In the genomic region with DNA sequence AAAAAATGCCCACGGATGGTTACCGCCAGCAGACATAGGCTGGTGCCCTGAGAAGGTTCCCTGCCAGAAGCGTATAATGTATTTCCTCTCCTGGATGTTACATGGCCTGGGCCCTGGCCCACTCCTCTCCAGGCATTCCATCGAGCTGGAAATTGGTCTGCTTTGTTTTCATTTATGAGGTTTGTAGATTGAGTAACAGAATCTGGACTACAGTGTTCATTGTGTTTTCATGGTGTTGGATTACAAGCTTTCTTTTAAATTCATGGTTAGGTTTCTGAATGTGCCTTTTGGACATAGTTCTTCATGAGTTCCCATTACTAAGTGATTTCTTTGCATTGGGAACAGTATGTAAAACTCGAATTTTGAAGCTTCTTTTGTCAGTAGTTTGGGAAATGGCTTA, we compare ENCODE assay signal across 31 cellular contexts. TPM values are rescaled to one million over a fixed set of nuclear protein-coding genes. Genes with fewer than 3 reads are reported as not detected.
DNase-seq lines count a peak whose midpoint lies in the region; ATAC-seq, FAIRE-seq and TF ChIP-seq lines count a peak whose summit lies in the region.
"Had no signal": no experiment of that assay in that cellular context is flagged by ENCODE, and none has a peak within 500 bp of the region (broad histone marks: within the 10 kb centered on the region; RNA-seq: fewer than 3 reads in every experiment).

No MANE protein-coding gene starts in this region.

- FAIRE-seq in HepG2 (lab: Jason Lieb, UNC) (no peak), D721Med (lab: Jason Lieb, UNC) (no peak)
- FAIRE-seq: A549, bronchial epithelial cell, endometrium, urothelium cell line had no signal

- in situ Hi-C loops in HepG2 (cut with HindIII; ENCODE audit: extremely low pct_ligation_motif_present, low pct_unique_long_range_greater_than_20kb), result no loop called here

- H3K4me3 ChIP-seq in HepG2 (replicated peaks in 1 of 3; ENCODE audit: insufficient read depth in 1 of 3, low read depth in 2 of 3, low read length in 3 of 3) (no peak overlapping the region), right lobe of liver (no peak overlapping the region), fibroblast of the aortic adventitia (ENCODE audit: low read depth, low read length) (no peak overlapping the region)
- no peak overlapping the region for H3K4me3 ChIP-seq in naive thymus-derived CD4-positive, alpha-beta T cell (ENCODE audit: low read length)
- H3K4me3 ChIP-seq: A549, hepatocyte, Peyer's patch had no signal

- H3K27ac Mint-ChIP-seq in naive thymus-derived CD4-positive, alpha-beta T cell, result no peak overlapping the region
- no peak overlapping the region for H3K27ac Mint-ChIP-seq in activated naive CD8-positive, alpha-beta T cell treated with anti-CD3 and anti-CD28 coated beads for 36 hours
- H3K27ac Mint-ChIP-seq: activated CD4-positive, alpha-beta memory T cell treated with anti-CD3 and anti-CD28 coated beads, Interleukin-2, amount 10 ng/mL, durations not matched to agents 7 days and 5 days; dendritic cell treated with granulocyte-macrophage colony-stimulating factor and Interleukin-4, amounts not matched to agents 40 ng/mL and 50 ng/mL, for 4 days; H9; immature natural killer cell; stimulated activated naive B cell treated with anti-CD40 and anti-IgM and Interleukin-4, amounts not matched to agents 10 μg/mL and 1 μg/mL and 100 μg/mL, for 72 hours had no signal

- TF ChIP-seq POLR2A in HepG2 (IDR thresholded peaks at IDR 0.05; ENCODE audit: insufficient read depth in 1 of 2, low read depth in 2 of 2, low read length in 2 of 2) (no peak), right lobe of liver (IDR thresholded peaks at IDR 0.05) (no peak)

- TF ChIP-seq CTCF in HepG2 (CRISPR knock-in tag; IDR thresholded peaks at IDR 0.05), result no peak
- TF ChIP-seq CTCF in right lobe of liver (IDR thresholded peaks at IDR 0.05), result no peak
- no peak for TF ChIP-seq CTCF in fibroblast of the aortic adventitia (IDR thresholded peaks at IDR 0.05; ENCODE audit: insufficient read depth, low read length)
- no peak for TF ChIP-seq CTCF in D721Med (IDR thresholded peaks at IDR 0.05; ENCODE audit: insufficient read depth, missing control alignments)

- H3K4me1 Mint-ChIP-seq in naive thymus-derived CD4-positive, alpha-beta T cell, result peaks cover 0 to 5% (median 5%) of the 10 kb centered on the region in 7 donors
- H3K4me1 Mint-ChIP-seq in activated naive CD8-positive, alpha-beta T cell treated with anti-CD3 and anti-CD28 coated beads for 36 hours, result no peaks in the 10 kb centered on the region

- TF ChIP-seq EP300 in HepG2 (IDR thresholded peaks at IDR 0.05; ENCODE audit: low read depth in 2 of 2, low read length in 2 of 2), result no peak
- TF ChIP-seq EP300 in HepG2 (CRISPR knock-in tag; IDR thresholded peaks at IDR 0.05; ENCODE audit: borderline replicate concordance), result no peak

- no peak overlapping the region for H3K9ac ChIP-seq in HepG2 (ENCODE audit: insufficient read depth, low read depth, low read length)

- no peak overlapping the region for H3K4me2 ChIP-seq in HepG2 (ENCODE audit: low read depth, low read length)
- H3K4me2 ChIP-seq: A549, hepatocyte had no signal

- H3K79me2 ChIP-seq in HepG2 (ENCODE audit: insufficient read depth, low read length), result no peaks in the 10 kb centered on the region

- H3K27ac ChIP-seq in HepG2 (ENCODE audit: extremely low read length, insufficient read depth, low read length) (no peak overlapping the region), right lobe of liver (no peak overlapping the region)
- H3K27ac ChIP-seq in naive thymus-derived CD4-positive, alpha-beta T cell (ENCODE audit: low read depth, low read length), result no peak overlapping the region
- H3K27ac ChIP-seq: A549, hepatocyte, HL-60, Peyer's patch had no signal

- DNase-seq in HepG2 (ENCODE audit: low spot score) (peak; percentile 36), right lobe of liver (no peak), astrocyte of the hippocampus (ENCODE audit: low read depth, low spot score) (peak; percentile 60), fibroblast of the aortic adventitia (ENCODE audit: low read depth) (peak; percentile 45), Right ventricle myocardium superior (no peak), D721Med (ENCODE audit: insufficient read length, low spot score) (no peak)
- DNase-seq in naive thymus-derived CD4-positive, alpha-beta T cell, result no peak
- DNase-seq in activated naive CD8-positive, alpha-beta T cell treated with anti-CD3 and anti-CD28 coated beads for 36 hours, result no peak
- DNase-seq: activated CD4-positive, alpha-beta memory T cell treated with anti-CD3 and anti-CD28 coated beads, Interleukin-2, amount 10 ng/mL, durations not matched to agents 7 days and 5 days; activated CD4-positive, CD25-positive, alpha-beta regulatory T cell treated with anti-CD3 and anti-CD28 coated beads, Interleukin-2, amount 50 U/mL, for 72 hours; activated effector memory CD4-positive, alpha-beta T cell treated with anti-CD3 and anti-CD28 coated beads, Interleukin-2, amount 50 U/mL, for 16 hours; Caco-2; EL; foreskin melanocyte; H9; immature natural killer cell; NCI-H1105 treated with DMSO at 0.1 percent for 48 hours; NCI-H2081 treated with DMSO at 0.1 percent for 48 hours; NCI-H524 treated with DMSO at 0.1 percent for 48 hours; occipital lobe; Peyer's patch; stimulated activated CD4-positive, alpha-beta T cell treated with anti-CD3 and anti-CD28 coated beads, Interleukin-4, amount 100 ng/mL, for 24 hours; stimulated activated naive B cell treated with anti-CD40 and anti-IgM and Interleukin-4, amounts not matched to agents 10 μg/mL and 1 μg/mL and 100 μg/mL, for 72 hours had no signal

- no peaks in the 10 kb centered on the region for H4K20me1 ChIP-seq in HepG2 (ENCODE audit: insufficient read depth, low read length)

- no TSS peak for BruUV-seq in HepG2 (replicated peaks; lab: Mats Ljungman, UMichigan)

- ATAC-seq in HepG2, result peak; percentile 32
- ATAC-seq in right lobe of liver, result no peak
- no peak for ATAC-seq in Right ventricle myocardium superior (ENCODE audit: poor library complexity)
- no peak for ATAC-seq in naive thymus-derived CD4-positive, alpha-beta T cell
- ATAC-seq: A549; left lobe of liver; stimulated activated naive B cell treated with anti-CD40 and anti-IgM and Interleukin-4, amounts not matched to agents 10 μg/mL and 1 μg/mL and 100 μg/mL, for 72 hours had no signal

- TF ChIP-seq RAD21 in HepG2 (CRISPR knock-in tag; IDR thresholded peaks at IDR 0.05), result no peak

- H3K4me3 Mint-ChIP-seq in naive thymus-derived CD4-positive, alpha-beta T cell, result no peak overlapping the region
- H3K4me3 Mint-ChIP-seq in activated naive CD8-positive, alpha-beta T cell treated with anti-CD3 and anti-CD28 coated beads for 36 hours, result no peak overlapping the region
- H3K4me3 Mint-ChIP-seq: activated CD4-positive, alpha-beta memory T cell treated with anti-CD3 and anti-CD28 coated beads, Interleukin-2, amount 10 ng/mL, durations not matched to agents 7 days and 5 days; dendritic cell treated with granulocyte-macrophage colony-stimulating factor and Interleukin-4, amounts not matched to agents 40 ng/mL and 50 ng/mL, for 4 days; H9; immature natural killer cell; stimulated activated naive B cell treated with anti-CD40 and anti-IgM and Interleukin-4, amounts not matched to agents 10 μg/mL and 1 μg/mL and 100 μg/mL, for 72 hours had no signal

- H3K36me3 ChIP-seq in HepG2 (replicated peaks in 1 of 2; ENCODE audit: control insufficient read depth in 1 of 2, insufficient read depth in 2 of 2, low read length in 2 of 2), result no peaks in the 10 kb centered on the region
- H3K36me3 ChIP-seq in right lobe of liver, result no peaks in the 10 kb centered on the region
- H3K36me3 ChIP-seq in naive thymus-derived CD4-positive, alpha-beta T cell (ENCODE audit: control insufficient read depth in 2 of 3, insufficient read depth in 3 of 3, low read length in 3 of 3), result no peaks in the 10 kb centered on the region
- H3K36me3 ChIP-seq: Peyer's patch had no signal

- CTCF ChIA-PET in HepG2 (lab: Yijun Ruan, JAX; ENCODE audit: low intra/inter-chr PET ratio, low total read pairs), result interaction anchor here (1.3 kb wide), 1 partner anchor 73 kb away, joined by 3 read pairs; no protein-coding TSS in a partner anchor
- CTCF ChIA-PET in naive thymus-derived CD4-positive, alpha-beta T cell (lab: Charles Lee), result no interaction called here

- H3K9me3 ChIP-seq in HepG2 (ENCODE audit: low read length) (no peaks in the 10 kb centered on the region), right lobe of liver (no peaks in the 10 kb centered on the region)
- no peaks in the 10 kb centered on the region for H3K9me3 ChIP-seq in naive thymus-derived CD4-positive, alpha-beta T cell (ENCODE audit: control insufficient read depth in 2 of 3, low read length in 3 of 3)
- H3K9me3 ChIP-seq: A549, Caco-2, Peyer's patch had no signal

- POLR2A ChIA-PET in HepG2 (lab: Yijun Ruan, JAX), result no interaction called here
- POLR2A ChIA-PET in naive thymus-derived CD4-positive, alpha-beta T cell (lab: Charles Lee), result no interaction called here

- H3K27me3 Mint-ChIP-seq in naive thymus-derived CD4-positive, alpha-beta T cell, result peaks cover 16 to 27% (median 26%) of the 10 kb centered on the region in 5 donors
- peaks cover 28% of the 10 kb centered on the region for H3K27me3 Mint-ChIP-seq in activated naive CD8-positive, alpha-beta T cell treated with anti-CD3 and anti-CD28 coated beads for 36 hours

- H3K36me3 Mint-ChIP-seq in naive thymus-derived CD4-positive, alpha-beta T cell, result no peaks in the 10 kb centered on the region
- H3K36me3 Mint-ChIP-seq in activated naive CD8-positive, alpha-beta T cell treated with anti-CD3 and anti-CD28 coated beads for 36 hours, result no peaks in the 10 kb centered on the region
- H3K36me3 Mint-ChIP-seq: immature natural killer cell; stimulated activated naive B cell treated with anti-CD40 and anti-IgM and Interleukin-4, amounts not matched to agents 10 μg/mL and 1 μg/mL and 100 μg/mL, for 72 hours had no signal

- peaks cover 0 to 9% of the 10 kb centered on the region in 2 experiments; a peak in 2 of 5 replicates for H3K27me3 ChIP-seq in HepG2 (ENCODE audit: control insufficient read depth in 1 of 2, insufficient read depth in 2 of 2, low read length in 2 of 2)
- H3K27me3 ChIP-seq in right lobe of liver, result no peaks in the 10 kb centered on the region
- no peaks in the 10 kb centered on the region for H3K27me3 ChIP-seq in naive thymus-derived CD4-positive, alpha-beta T cell (ENCODE audit: control insufficient read depth in 2 of 2, insufficient read depth in 2 of 2, low read length in 2 of 2)
- H3K27me3 ChIP-seq: hepatocyte, Peyer's patch had no signal

- intact Hi-C loops in HepG2 (cut with micrococcal nuclease; ENCODE audit: unreplicated experiment), result no loop called here
- intact Hi-C loops in right lobe of liver (cut with DNase I), result no loop called here
- intact Hi-C loops in Right ventricle myocardium superior (cut with DNase I), result no loop called here
- intact Hi-C loops in naive thymus-derived CD4-positive, alpha-beta T cell (cut with micrococcal nuclease), result no loop called here

- H2AFZ ChIP-seq in HepG2 (ENCODE audit: low read length), result no peak overlapping the region
- H2AFZ ChIP-seq: hepatocyte had no signal

- H3K9me3 Mint-ChIP-seq in naive thymus-derived CD4-positive, alpha-beta T cell, result peaks cover 0 to 2% (median 0%) of the 10 kb centered on the region in 11 donors
- no peaks in the 10 kb centered on the region for H3K9me3 Mint-ChIP-seq in activated naive CD8-positive, alpha-beta T cell treated with anti-CD3 and anti-CD28 coated beads for 36 hours
- H3K9me3 Mint-ChIP-seq: activated CD4-positive, alpha-beta memory T cell treated with anti-CD3 and anti-CD28 coated beads, Interleukin-2, amount 10 ng/mL, durations not matched to agents 7 days and 5 days; dendritic cell treated with granulocyte-macrophage colony-stimulating factor and Interleukin-4, amounts not matched to agents 40 ng/mL and 50 ng/mL, for 4 days; H9; immature natural killer cell; stimulated activated naive B cell treated with anti-CD40 and anti-IgM and Interleukin-4, amounts not matched to agents 10 μg/mL and 1 μg/mL and 100 μg/mL, for 72 hours had no signal

- 55% methylated on average over 5 of the region's 5 CpGs for WGBS in HepG2 (ENCODE audit: low lambda C conversion rate)
- WGBS in right lobe of liver (ENCODE audit: insufficient coverage, low coverage, low lambda C conversion rate, missing lambda C conversion rate), result 68% methylated on average over 5 of the region's 5 CpGs

- H3K4me1 ChIP-seq in HepG2 (ENCODE audit: insufficient read depth, low read length) (peaks cover 56% of the 10 kb centered on the region), right lobe of liver (peaks cover 0 to 6% (median under 1%) of the 10 kb centered on the region in 4 donors)
- H3K4me1 ChIP-seq in naive thymus-derived CD4-positive, alpha-beta T cell (ENCODE audit: control insufficient read depth in 2 of 2, insufficient read depth in 2 of 2, low read length in 2 of 2), result no peaks in the 10 kb centered on the region
- H3K4me1 ChIP-seq: A549 had no signal

RNA-seq across cellular contexts. Expression of a gene that starts 6.4 kb away (rescaled TPM):
- 4.5 and 5.7 TPM in 2 replicates for total RNA-seq in HepG2 (2016; rRNA removed; fragmentation: Illumina TruSeq; extraction: Trizol)
- total RNA-seq in HepG2 (2016; cell fraction: cytosol; rRNA removed; fragmentation: Illumina TruSeq; extraction: Trizol; ENCODE audit: low read depth), result 6.2 and 6.8 TPM in 2 replicates
- total RNA-seq in HepG2 (2016; cell fraction: insoluble cytoplasmic fraction; rRNA removed; fragmentation: Illumina TruSeq; extraction: Trizol), result 4.2 and 4.7 TPM in 2 replicates
- total RNA-seq in HepG2 (2016; cell fraction: membrane; rRNA removed; fragmentation: Illumina TruSeq; extraction: Trizol), result 4.9 and 5.3 TPM in 2 replicates
- total RNA-seq in HepG2 (2016; cell fraction: nucleus; rRNA removed; fragmentation: Illumina TruSeq; extraction: Trizol), result 10.7 and 12.4 TPM in 2 replicates
- polyA plus RNA-seq in HepG2 (2011; rRNA removed), result 4.1 and 4.4 TPM in 2 replicates
- polyA plus RNA-seq in HepG2 (2011; cell fraction: cytosol; rRNA removed), result 1.4 and 3.0 TPM in 2 replicates
- 4.4 and 7.3 TPM in 2 replicates for polyA plus RNA-seq in HepG2 (2011; cell fraction: nucleus; rRNA removed)
- 6.1 and 6.5 TPM in 2 replicates for polyA plus RNA-seq in HepG2 (2012)
- 0.99 and 1.1 TPM in 2 replicates for polyA plus RNA-seq in HepG2 (2016; cell fraction: cytosol; fragmentation: Illumina TruSeq; extraction: Trizol; ENCODE audit: low read depth)
- 4.5 and 6.0 TPM in 2 replicates for polyA plus RNA-seq in HepG2 (2016; cell fraction: insoluble cytoplasmic fraction; fragmentation: Illumina TruSeq; extraction: Trizol; ENCODE audit: low read depth)
- polyA plus RNA-seq in HepG2 (2016; cell fraction: membrane; fragmentation: Illumina TruSeq; extraction: Trizol; ENCODE audit: low read depth), result 1.4 and 2.0 TPM in 2 replicates
- polyA plus RNA-seq in HepG2 (2016; cell fraction: nucleus; fragmentation: Illumina TruSeq; extraction: Trizol; ENCODE audit: insufficient read depth, low read depth), result 11.0 and 12.4 TPM in 2 replicates
- 0.68 and 5.9 TPM in 2 replicates for polyA minus RNA-seq in HepG2 (2011; rRNA and poly(A)+ RNA removed; ENCODE audit: low replicate concordance)
- 3.0 and 4.9 TPM in 2 replicates for polyA minus RNA-seq in HepG2 (2011; cell fraction: cytosol; rRNA and poly(A)+ RNA removed)
- 21.6 and 28.6 TPM in 2 replicates for polyA minus RNA-seq in HepG2 (2011; cell fraction: nucleus; rRNA and poly(A)+ RNA removed)
- total RNA-seq in right lobe of liver, result 1 to 10 TPM; 1.3 to 4.4 (median 1.7) TPM
- 8.9 and 11.2 TPM in 2 replicates for total RNA-seq in fibroblast of the aortic adventitia (ENCODE audit: low replicate concordance)
- total RNA-seq in Right ventricle myocardium superior, result 8.4 TPM
- total RNA-seq in naive thymus-derived CD4-positive, alpha-beta T cell, result 10 to 100 TPM in 1 of 5 experiments, 1 to 10 TPM in 4; 3.6 to 11.6 (median 8.6) TPM
- under 1 TPM; 0.66 to 0.78 TPM for polyA plus RNA-seq in naive thymus-derived CD4-positive, alpha-beta T cell
- 1 to 10 TPM; 2.5 to 3.8 TPM for total RNA-seq in activated naive CD8-positive, alpha-beta T cell treated with anti-CD3 and anti-CD28 coated beads for 36 hours

Comparison
In these comparisons a context has a peak if more than half of its experiments do, and no peak if none do; other contexts are left out.
1. DNase-seq: peak in HepG2 (single experiment), astrocyte of the hippocampus (single experiment) and fibroblast of the aortic adventitia (single experiment); none in right lobe of liver (0 of 3), Right ventricle myocardium superior (single experiment), naive thymus-derived CD4-positive, alpha-beta T cell (0 of 9), activated naive CD8-positive, alpha-beta T cell treated with anti-CD3 and anti-CD28 coated beads for 36 hours (single experiment) and D721Med (single experiment).